ENCODE assay signal across 6 cellular contexts in the genomic region with DNA sequence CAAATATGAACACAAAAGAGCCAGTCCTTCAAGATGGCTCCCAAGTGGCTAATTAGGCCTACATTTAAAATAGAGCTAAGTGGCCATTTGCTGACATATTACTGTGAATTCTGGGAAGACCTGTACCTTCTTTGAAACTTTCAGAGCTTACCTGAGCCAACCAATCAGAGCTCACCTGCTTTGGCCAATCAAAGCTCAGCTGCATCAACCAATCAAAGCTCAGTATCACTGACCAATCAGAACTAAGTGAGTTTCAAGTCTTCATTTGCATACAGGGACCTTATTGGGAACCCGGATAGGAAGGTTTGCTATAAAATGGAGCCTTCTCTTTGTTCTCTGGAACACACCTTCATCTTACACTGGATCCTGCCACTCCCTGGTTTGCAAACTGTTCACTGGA.
"Had no signal": no experiment of that assay in that cellular context is flagged by ENCODE, and none has a peak within 500 bp of the region (broad histone marks: within the 10 kb centered on the region; RNA-seq: fewer than 3 reads in every experiment).

No MANE protein-coding gene starts in this region.

- H3K36me3 ChIP-seq: HAP-1 had no signal

- H3K27ac ChIP-seq: GM23248 had no signal

- H3K4me1 ChIP-seq: HAP-1 had no signal

- H3K9ac ChIP-seq: GM23248 had no signal

- H2AFZ ChIP-seq: GM23248 had no signal

- DNase-seq: GM23248, GOT3, H7, IMR-90, KBM-7 had no signal

- H3K4me3 ChIP-seq: GM23248, HAP-1 had no signal
